ENCODE assay signal across 24 cellular contexts in genomic region chr15:55770808-55771207, GRCh38. TPM values are rescaled to one million over a fixed set of nuclear protein-coding genes. Genes with fewer than 3 reads are reported as not detected.
DNase-seq lines count a peak whose midpoint lies in the region; TF ChIP-seq lines count a peak whose summit lies in the region.
"Had no signal": no experiment of that assay in that cellular context is flagged by ENCODE, and none has a peak within 500 bp of the region (broad histone marks: within the 10 kb centered on the region; RNA-seq: fewer than 3 reads in every experiment).

No MANE protein-coding gene starts in this region.

- H3K36me3 ChIP-seq in WERI-Rb-1 (no peaks in the 10 kb centered on the region), brain microvascular endothelial cell (replicated peaks) (no peaks in the 10 kb centered on the region)
- H3K36me3 ChIP-seq: adrenal gland, left lung had no signal

- H3K4me3 Mint-ChIP-seq in neural crest cell, result peak overlapping the region; percentile 12
- H3K4me3 Mint-ChIP-seq: activated CD8-positive, alpha-beta T cell treated with anti-CD3 and anti-CD28 coated beads, Interleukin-2, amount 10 ng/mL, durations not matched to agents 7 days and 5 days; activated naive CD4-positive, alpha-beta T cell treated with anti-CD3 and anti-CD28 coated beads, Interleukin-2, amount 10 ng/mL, durations not matched to agents 7 days and 5 days; activated T-helper 17 cell treated with anti-CD3 and anti-CD28 coated beads, Interleukin-2, amount 50 U/mL, for 72 hours; B cell; CD8-positive, alpha-beta T cell; memory B cell had no signal

- no peak overlapping the region for H3K27ac ChIP-seq in WERI-Rb-1
- H3K27ac ChIP-seq in brain microvascular endothelial cell, result no peak overlapping the region
- H3K27ac ChIP-seq: adrenal gland, left lung had no signal

- H3K4me3 ChIP-seq in WERI-Rb-1 (ENCODE audit: low read depth, low read length), result no peak overlapping the region
- H3K4me3 ChIP-seq in brain microvascular endothelial cell (ENCODE audit: low read depth, low read length), result no peak overlapping the region
- H3K4me3 ChIP-seq: adrenal gland, left lung, smooth muscle cell had no signal

- H3K27ac Mint-ChIP-seq in neural crest cell (ENCODE audit: unreplicated experiment), result no peak overlapping the region
- H3K27ac Mint-ChIP-seq: activated CD8-positive, alpha-beta T cell treated with anti-CD3 and anti-CD28 coated beads, Interleukin-2, amount 10 ng/mL, durations not matched to agents 7 days and 5 days; activated naive CD4-positive, alpha-beta T cell treated with anti-CD3 and anti-CD28 coated beads, Interleukin-2, amount 10 ng/mL, durations not matched to agents 7 days and 5 days; activated T-helper 17 cell treated with anti-CD3 and anti-CD28 coated beads, Interleukin-2, amount 50 U/mL, for 72 hours; B cell; CD8-positive, alpha-beta T cell; memory B cell had no signal

- in situ Hi-C loops in brain microvascular endothelial cell (cut with HindIII; ENCODE audit: low pct_ligation_motif_present, low sequenced_read_pairs), result no loop called here

- peak; percentile 41 for DNase-seq in D341Med (ENCODE audit: low spot score)
- DNase-seq in NCI-H2227 treated with DMSO at 0.1 percent for 48 hours (lab: John Stamatoyannopoulos, UW), result peak; percentile 4
- DNase-seq in WERI-Rb-1, result peak; percentile 52
- no peak for DNase-seq in neural crest cell (ENCODE audit: low read depth, low spot score)
- DNase-seq in stimulated activated naive CD4-positive, alpha-beta T cell (lab: John Stamatoyannopoulos, UW), result no peak
- DNase-seq in iPS-NIHi11 (ENCODE audit: low spot score), result no peak
- DNase-seq in brain microvascular endothelial cell, result no peak
- DNase-seq: activated CD4-positive, alpha-beta T cell treated with anti-CD3 and anti-CD28 coated beads for 4 hours; activated CD8-positive, alpha-beta T cell treated with anti-CD3 and anti-CD28 coated beads, Interleukin-2, amount 10 ng/mL, durations not matched to agents 7 days and 5 days; activated naive CD4-positive, alpha-beta T cell treated with anti-CD3 and anti-CD28 coated beads, Interleukin-2, amount 10 ng/mL, durations not matched to agents 7 days and 5 days; adrenal gland; CD8-positive, alpha-beta T cell; islet precursor cell; Kasumi-1; left lung; NCI-H1417 treated with DMSO at 0.1 percent for 48 hours; right cardiac atrium; Right ventricle myocardium superior; stimulated activated naive CD8-positive, alpha-beta T cell treated with anti-CD3 and anti-CD28 coated beads, Interleukin-15, Interleukin-2, amounts not matched to agents 100 U/mL and 50 U/mL, for 24 hours had no signal

- TF ChIP-seq CTCF in WERI-Rb-1 (IDR thresholded peaks at IDR 0.05; ENCODE audit: low read depth, low read length), result no peak
- no peak for TF ChIP-seq CTCF in neural crest cell (conservative IDR thresholded peaks at IDR 0.05)
- no peak for TF ChIP-seq CTCF in brain microvascular endothelial cell (IDR thresholded peaks at IDR 0.05; ENCODE audit: low read depth, low read length, missing control alignments)

- no peaks in the 10 kb centered on the region for H3K27me3 ChIP-seq in WERI-Rb-1 (ENCODE audit: insufficient read depth, low read depth, severe bottlenecking)
- H3K27me3 ChIP-seq in brain microvascular endothelial cell (replicated peaks), result no peaks in the 10 kb centered on the region
- H3K27me3 ChIP-seq: adrenal gland, left lung had no signal

- H3K4me1 Mint-ChIP-seq in neural crest cell, result peaks cover 76% of the 10 kb centered on the region
- H3K4me1 Mint-ChIP-seq: activated T-helper 17 cell treated with anti-CD3 and anti-CD28 coated beads, Interleukin-2, amount 50 U/mL, for 72 hours; B cell; memory B cell had no signal

- H3K9me3 Mint-ChIP-seq in neural crest cell, result no peaks in the 10 kb centered on the region
- H3K9me3 Mint-ChIP-seq: activated naive CD4-positive, alpha-beta T cell treated with anti-CD3 and anti-CD28 coated beads, Interleukin-2, amount 10 ng/mL, durations not matched to agents 7 days and 5 days; activated T-helper 17 cell treated with anti-CD3 and anti-CD28 coated beads, Interleukin-2, amount 50 U/mL, for 72 hours; CD8-positive, alpha-beta T cell; memory B cell had no signal

- no peaks in the 10 kb centered on the region for H3K9me3 ChIP-seq in WERI-Rb-1 (ENCODE audit: severe bottlenecking)
- H3K9me3 ChIP-seq: adrenal gland, left lung had no signal

- no peaks in the 10 kb centered on the region for H3K27me3 Mint-ChIP-seq in neural crest cell (ENCODE audit: low read depth)

- no peaks in the 10 kb centered on the region for H3K36me3 Mint-ChIP-seq in neural crest cell (ENCODE audit: low read depth)
- H3K36me3 Mint-ChIP-seq: activated naive CD4-positive, alpha-beta T cell treated with anti-CD3 and anti-CD28 coated beads, Interleukin-2, amount 10 ng/mL, durations not matched to agents 7 days and 5 days; brain; CD8-positive, alpha-beta T cell; memory B cell had no signal

RNA-seq across cellular contexts. Expression of gene PRTG, which starts 27.9 kb away (rescaled TPM):
- total RNA-seq in neural crest cell, result 322 and 334 TPM in 2 replicates
- total RNA-seq: activated CD8-positive, alpha-beta T cell treated with anti-CD3 and anti-CD28 coated beads, Interleukin-2, amount 10 ng/mL, durations not matched to agents 7 days and 5 days; activated T-helper 17 cell treated with anti-CD3 and anti-CD28 coated beads, Interleukin-2, amount 50 U/mL, for 72 hours; B cell; CD8-positive, alpha-beta T cell had no signal

Comparison
In these comparisons a context has a peak if more than half of its experiments do, and no peak if none do; other contexts are left out.
1. DNase-seq: peak in D341Med (single experiment), NCI-H2227 treated with DMSO at 0.1 percent for 48 hours (single experiment) and WERI-Rb-1 (single experiment); none in neural crest cell (single experiment), stimulated activated naive CD4-positive, alpha-beta T cell (0 of 6), iPS-NIHi11 (single experiment) and brain microvascular endothelial cell (single experiment).